In genomic region chr22:44091021-44091721, GRCh38 we compare ENCODE assay signal across 1 cellular context.
TF ChIP-seq lines count a peak whose summit lies in the region.

No MANE protein-coding gene starts in this region.

TF ChIP-seq in SK-N-SH, 30 proteins besides CTCF, POLR2A, EP300 and RAD21 (continued from another document):
- TF ChIP-seq USF2 (IDR thresholded peaks at IDR 0.05; ENCODE audit: borderline replicate concordance, low read depth, low read length): no peak
- TF ChIP-seq GATA2 (CRISPR knock-in tag; IDR thresholded peaks at IDR 0.05): no peak
- no peak for TF ChIP-seq FOXJ3 (CRISPR knock-in tag; IDR thresholded peaks at IDR 0.05)
- TF ChIP-seq TCF12 (IDR thresholded peaks at IDR 0.05): no peak
- no peak for TF ChIP-seq PBX3 (IDR thresholded peaks at IDR 0.05)
- no peak for TF ChIP-seq YY1 (IDR thresholded peaks at IDR 0.05; ENCODE audit: low read depth)
- TF ChIP-seq POLR2AphosphoS5 (IDR thresholded peaks at IDR 0.05; ENCODE audit: low read depth, low read length): no peak
